ENCODE assay signal across 19 cellular contexts in genomic region chr4:104747635-104748034, GRCh38.
DNase-seq lines count a peak whose midpoint lies in the region; ATAC-seq and TF ChIP-seq lines count a peak whose summit lies in the region.
"Had no signal": no experiment of that assay in that cellular context is flagged by ENCODE, and none has a peak within 500 bp of the region (broad histone marks: within the 10 kb centered on the region; RNA-seq: fewer than 3 reads in every experiment).

No MANE protein-coding gene starts in this region.

- no peaks in the 10 kb centered on the region for H3K4me1 Mint-ChIP-seq in stimulated activated effector memory CD8-positive, alpha-beta T cell treated with anti-CD3 and anti-CD28 coated beads, Interleukin-12 subunit alpha, Interleukin-12 subunit beta, amount 100 ng/mL, for 72 hours

- H3K9me3 Mint-ChIP-seq in stimulated activated effector memory CD8-positive, alpha-beta T cell treated with anti-CD3 and anti-CD28 coated beads, Interleukin-12 subunit alpha, Interleukin-12 subunit beta, amount 100 ng/mL, for 72 hours: no peaks in the 10 kb centered on the region
- H3K9me3 Mint-ChIP-seq: CD4-positive, alpha-beta memory T cell had no signal

- H3K36me3 Mint-ChIP-seq in stimulated activated effector memory CD8-positive, alpha-beta T cell treated with anti-CD3 and anti-CD28 coated beads, Interleukin-12 subunit alpha, Interleukin-12 subunit beta, amount 100 ng/mL, for 72 hours: no peaks in the 10 kb centered on the region
- H3K36me3 Mint-ChIP-seq: CD4-positive, alpha-beta memory T cell had no signal

- TF ChIP-seq CTCF in fibroblast of mammary gland (conservative IDR thresholded peaks at IDR 0.05; ENCODE audit: control insufficient read depth, insufficient read depth, low read depth, low read length): no peak

- no peak overlapping the region for H3K4me3 ChIP-seq in fibroblast of mammary gland (ENCODE audit: control insufficient read depth, low read depth, low read length)
- H3K4me3 ChIP-seq: GM12878, SJSA1 had no signal

- peak; percentile 9 for DNase-seq in DMS53 (lab: John Stamatoyannopoulos, UW)
- DNase-seq in DMS53 treated with DMSO at 0.1 percent for 48 hours (lab: John Stamatoyannopoulos, UW; ENCODE audit: unreplicated experiment): no peak
- peak; percentile 44 for DNase-seq in RKO (ENCODE audit: low spot score)
- peak; percentile 67 for DNase-seq in fibroblast of mammary gland (ENCODE audit: low read depth)
- no peak for DNase-seq in stimulated activated effector memory CD8-positive, alpha-beta T cell treated with anti-CD3 and anti-CD28 coated beads, Interleukin-12 subunit alpha, Interleukin-12 subunit beta, amount 100 ng/mL, for 72 hours (ENCODE audit: low spot score in 2 of 2)
- no peak for DNase-seq in NCI-H2081 treated with DMSO at 0.1 percent for 48 hours (lab: John Stamatoyannopoulos, UW)
- DNase-seq: Calu3; CD4-positive, alpha-beta memory T cell; DMS79 treated with DMSO at 0.1 percent for 48 hours; GDM1; GOT3; NCI-H1417 treated with DMSO at 0.1 percent for 48 hours; NCI-H1930; NCI-H2171 treated with DMSO at 0.1 percent for 48 hours; NCI-H748 treated with DMSO at 0.1 percent for 48 hours had no signal

- H3K27ac Mint-ChIP-seq in stimulated activated effector memory CD8-positive, alpha-beta T cell treated with anti-CD3 and anti-CD28 coated beads, Interleukin-12 subunit alpha, Interleukin-12 subunit beta, amount 100 ng/mL, for 72 hours: no peak overlapping the region
- H3K27ac Mint-ChIP-seq: CD4-positive, alpha-beta memory T cell had no signal

- no peak overlapping the region for H3K4me3 Mint-ChIP-seq in stimulated activated effector memory CD8-positive, alpha-beta T cell treated with anti-CD3 and anti-CD28 coated beads, Interleukin-12 subunit alpha, Interleukin-12 subunit beta, amount 100 ng/mL, for 72 hours
- H3K4me3 Mint-ChIP-seq: CD4-positive, alpha-beta memory T cell had no signal

- peak; percentile 16 for ATAC-seq in stimulated activated effector memory CD8-positive, alpha-beta T cell treated with anti-CD3 and anti-CD28 coated beads, Interleukin-12 subunit alpha, Interleukin-12 subunit beta, amount 100 ng/mL, for 72 hours
- ATAC-seq in GM19463 (IDR thresholded peaks at IDR 0.05; ENCODE audit: unreplicated experiment): no peak
- ATAC-seq in HG02642 (IDR thresholded peaks at IDR 0.05; ENCODE audit: poor library complexity, unreplicated experiment): no peak
- ATAC-seq: GM12878 had no signal

Comparison
In these comparisons a context has a peak if more than half of its experiments do, and no peak if none do; other contexts are left out.
1. DNase-seq: peak in DMS53 (single experiment), RKO (single experiment) and fibroblast of mammary gland (single experiment); none in DMS53 treated with DMSO at 0.1 percent for 48 hours (single experiment), stimulated activated effector memory CD8-positive, alpha-beta T cell treated with anti-CD3 and anti-CD28 coated beads, Interleukin-12 subunit alpha, Interleukin-12 subunit beta, amount 100 ng/mL, for 72 hours (0 of 2) and NCI-H2081 treated with DMSO at 0.1 percent for 48 hours (single experiment).